In genomic region chr13:59730026-59730425, GRCh38 we compare ENCODE assay signal across 19 cellular contexts.
"Had no signal": no experiment of that assay in that cellular context is flagged by ENCODE, and none has a peak within 500 bp of the region (broad histone marks: within the 10 kb centered on the region; RNA-seq: fewer than 3 reads in every experiment).

No MANE protein-coding gene starts in this region.

- H3K27me3 Mint-ChIP-seq: effector memory CD8-positive, alpha-beta T cell; memory B cell; naive thymus-derived CD4-positive, alpha-beta T cell had no signal

- H3K36me3 Mint-ChIP-seq: memory B cell; naive thymus-derived CD4-positive, alpha-beta T cell; neural progenitor cell; stimulated activated effector memory CD8-positive, alpha-beta T cell treated with anti-CD3 and anti-CD28 coated beads, Interleukin-12 subunit alpha, Interleukin-12 subunit beta, amount 100 ng/mL, for 72 hours had no signal

- DNase-seq: cortex of kidney; effector memory CD8-positive, alpha-beta T cell; erythroblast; esophagus squamous epithelium; mucosa of descending colon; naive thymus-derived CD4-positive, alpha-beta T cell; ovary; stimulated activated CD4-positive, alpha-beta T cell treated with anti-CD3 and anti-CD28 coated beads, Interleukin-2, amount 100 ng/mL, for 24 hours; stimulated activated CD4-positive, alpha-beta T cell treated with anti-CD3 and anti-CD28 coated beads, Interleukin-4, amount 100 ng/mL, for 24 hours; stimulated activated naive CD4-positive, alpha-beta T cell treated with Interleukin-2 at 50 U/mL for 16 hours; stomach; thyroid gland; trophoblast cell had no signal

- H3K9ac ChIP-seq: neural progenitor cell had no signal

- H3K4me1 ChIP-seq: esophagus squamous epithelium, stomach, thyroid gland, vagina had no signal

- H3K9me3 ChIP-seq: esophagus squamous epithelium, mucosa of descending colon, ovary, stomach, thyroid gland, vagina had no signal

- H3K4me3 ChIP-seq: esophagus squamous epithelium, lung, mucosa of descending colon, neural progenitor cell, ovary, stomach, thyroid gland, vagina had no signal

- H3K4me1 Mint-ChIP-seq: naive thymus-derived CD4-positive, alpha-beta T cell; nephron; stimulated activated effector memory CD8-positive, alpha-beta T cell treated with anti-CD3 and anti-CD28 coated beads, Interleukin-12 subunit alpha, Interleukin-12 subunit beta, amount 100 ng/mL, for 72 hours had no signal

- H3K27ac ChIP-seq: esophagus squamous epithelium, neural progenitor cell, ovary, stomach, thyroid gland, vagina had no signal

- H2AFZ ChIP-seq: neural progenitor cell had no signal

- H3K27ac Mint-ChIP-seq: effector memory CD8-positive, alpha-beta T cell; memory B cell; naive thymus-derived CD4-positive, alpha-beta T cell; neural progenitor cell; stimulated activated effector memory CD8-positive, alpha-beta T cell treated with anti-CD3 and anti-CD28 coated beads, Interleukin-12 subunit alpha, Interleukin-12 subunit beta, amount 100 ng/mL, for 72 hours had no signal

- H3K27me3 ChIP-seq: esophagus squamous epithelium, neural progenitor cell, ovary, stomach, thyroid gland, vagina had no signal

- H3K9me3 Mint-ChIP-seq: effector memory CD8-positive, alpha-beta T cell; memory B cell; naive thymus-derived CD4-positive, alpha-beta T cell; nephron; neural progenitor cell; stimulated activated effector memory CD8-positive, alpha-beta T cell treated with anti-CD3 and anti-CD28 coated beads, Interleukin-12 subunit alpha, Interleukin-12 subunit beta, amount 100 ng/mL, for 72 hours had no signal

- H3K4me2 ChIP-seq: neural progenitor cell had no signal

- H3K36me3 ChIP-seq: esophagus squamous epithelium, neural progenitor cell, ovary, stomach, thyroid gland, vagina had no signal

- H3K4me3 Mint-ChIP-seq: effector memory CD8-positive, alpha-beta T cell; memory B cell; naive thymus-derived CD4-positive, alpha-beta T cell; nephron; neural progenitor cell; stimulated activated effector memory CD8-positive, alpha-beta T cell treated with anti-CD3 and anti-CD28 coated beads, Interleukin-12 subunit alpha, Interleukin-12 subunit beta, amount 100 ng/mL, for 72 hours had no signal
